ENCODE assay signal across 10 cellular contexts in genomic region chr4:144654161-144654560, GRCh38. TPM values are rescaled to one million over a fixed set of nuclear protein-coding genes. Genes with fewer than 3 reads are reported as not detected.
"Had no signal": no experiment of that assay in that cellular context is flagged by ENCODE, and none has a peak within 500 bp of the region (broad histone marks: within the 10 kb centered on the region; RNA-seq: fewer than 3 reads in every experiment).

No MANE protein-coding gene starts in this region.

- H3K9ac ChIP-seq: GM23248 had no signal

- H3K27ac Mint-ChIP-seq: HFFc6, IgD-negative memory B cell had no signal

- ATAC-seq: HCT116, HepG2 had no signal

- H3K4me3 ChIP-seq: GM23248, HAP-1 had no signal

- H3K27ac ChIP-seq: GM23248, HL-60 had no signal

- H3K9me3 ChIP-seq: HAP-1 had no signal

- H3K9me3 Mint-ChIP-seq: HFFc6 had no signal

- H2AFZ ChIP-seq: GM23248 had no signal

- H3K36me3 Mint-ChIP-seq: IgD-negative memory B cell had no signal

- H3K36me3 ChIP-seq: HAP-1 had no signal

- H3K4me1 Mint-ChIP-seq: IgD-negative memory B cell had no signal

- DNase-seq: GM23248, GOT3, H7, HFFc6, KBM-7 had no signal

- H3K4me3 Mint-ChIP-seq: HFFc6, IgD-negative memory B cell had no signal

RNA-seq across cellular contexts. Expression of gene HHIP, which starts 8.2 kb away (rescaled TPM):
- total RNA-seq: HepG2 had no signal
- polyA plus RNA-seq: HepG2, IgD-negative memory B cell had no signal
